27 cellular contexts compared by ENCODE assay signal in the genomic region with DNA sequence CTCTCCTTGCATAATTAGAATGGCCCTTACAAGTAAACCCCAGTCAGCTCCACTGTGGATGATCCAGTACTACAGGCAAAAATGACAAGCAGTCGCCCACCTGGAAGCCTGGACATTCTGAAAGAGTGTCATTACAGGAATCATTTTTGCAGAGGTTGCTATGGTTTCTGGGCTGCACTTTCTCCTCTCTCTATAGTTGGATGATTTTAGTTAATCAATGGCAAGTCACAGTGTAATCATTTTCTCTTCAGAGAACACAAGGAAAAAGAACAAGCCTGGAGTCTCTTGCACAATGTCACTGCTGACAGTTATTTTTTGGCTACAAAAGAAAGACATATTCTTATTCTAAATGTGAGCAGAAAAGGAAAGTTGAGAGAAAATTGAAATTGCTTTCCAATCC.
"Had no signal": no experiment of that assay in that cellular context is flagged by ENCODE, and none has a peak within 500 bp of the region (broad histone marks: within the 10 kb centered on the region; RNA-seq: fewer than 3 reads in every experiment).

No MANE protein-coding gene starts in this region.

- H3K36me3 ChIP-seq: colonic mucosa, lower lobe of right lung, sigmoid colon, thoracic aorta had no signal

- H3K9me3 ChIP-seq: colonic mucosa, lower lobe of right lung, sigmoid colon, thoracic aorta had no signal

- H3K27me3 Mint-ChIP-seq: activated CD8-positive, alpha-beta memory T cell treated with anti-CD3 and anti-CD28 coated beads, Interleukin-2, amount 10 ng/mL, durations not matched to agents 7 days and 5 days had no signal

- H3K9me3 Mint-ChIP-seq: activated T-helper 2 cell treated with anti-CD3 and anti-CD28 coated beads, Interferon-gamma antibody, Interleukin-2, Interleukin-4, amounts not matched to agents 10 μg/mL and 5 μg/mL and 100 μg/mL, durations not matched to agents 14 hours and 24 hours and 36 hours; T-helper 1 cell treated with Interleukin-12 subunit alpha and Interleukin-12 subunit beta and Interleukin-4 antibody, amounts not matched to agents 30 μg/mL and 1 μg/mL, for 36 hours had no signal

- DNase-seq: activated CD4-positive, alpha-beta T cell treated with anti-CD3 and anti-CD28 coated beads for 1 hour; activated CD8-positive, alpha-beta memory T cell treated with anti-CD3 and anti-CD28 coated beads, Interleukin-2, amount 10 ng/mL, durations not matched to agents 7 days and 5 days; activated CD8-positive, alpha-beta T cell treated with anti-CD3 and anti-CD28 coated beads, Interleukin-2, amount 10 ng/mL, durations not matched to agents 7 days and 5 days; activated naive CD4-positive, alpha-beta T cell; activated T-cell treated with anti-CD3 and anti-CD28 coated beads, Interleukin-2, amount 50 U/mL, for 48 hours; anterior cingulate cortex; cerebellar nuclear complex; colonic mucosa; effector CD8-positive, alpha-beta T cell; lower lobe of right lung; mesenchymal stem cell; naive thymus-derived CD8-positive, alpha-beta T cell; posterior cingulate gyrus; sigmoid colon; small intestine; stimulated activated CD4-positive, alpha-beta T cell treated with anti-CD3 and anti-CD28 coated beads, Interleukin-4, amount 100 ng/mL, for 24 hours; SW 1271; T-helper 9 cell; trophoblast cell had no signal

- H3K4me3 ChIP-seq: colonic mucosa, lower lobe of right lung, sigmoid colon, thoracic aorta had no signal

- H3K36me3 Mint-ChIP-seq: activated CD8-positive, alpha-beta memory T cell treated with anti-CD3 and anti-CD28 coated beads, Interleukin-2, amount 10 ng/mL, durations not matched to agents 7 days and 5 days; activated naive CD4-positive, alpha-beta T cell treated with anti-CD3 and anti-CD28 coated beads, Interleukin-2, amount 50 U/mL, for 72 hours; stimulated activated effector memory CD8-positive, alpha-beta T cell treated with anti-CD3 and anti-CD28 coated beads, Interleukin-12 subunit alpha, Interleukin-12 subunit beta, amount 100 ng/mL, for 72 hours; WTC11 had no signal

- H3K4me3 Mint-ChIP-seq: activated CD8-positive, alpha-beta memory T cell treated with anti-CD3 and anti-CD28 coated beads, Interleukin-2, amount 10 ng/mL, durations not matched to agents 7 days and 5 days; activated CD8-positive, alpha-beta T cell treated with anti-CD3 and anti-CD28 coated beads, Interleukin-2, amount 10 ng/mL, durations not matched to agents 7 days and 5 days; naive thymus-derived CD8-positive, alpha-beta T cell; stimulated activated effector memory CD8-positive, alpha-beta T cell treated with anti-CD3 and anti-CD28 coated beads, Interleukin-12 subunit alpha, Interleukin-12 subunit beta, amount 100 ng/mL, for 72 hours; stimulated activated naive CD8-positive, alpha-beta T cell treated with anti-CD3 and anti-CD28 coated beads, Interleukin-15, Interleukin-2, amounts not matched to agents 100 ng/mL and 50 ng/mL, for 24 hours; T-helper 1 cell treated with Interleukin-12 subunit alpha and Interleukin-12 subunit beta and Interleukin-4 antibody, amounts not matched to agents 30 μg/mL and 1 μg/mL, for 36 hours; WTC11 had no signal

- H3K27ac Mint-ChIP-seq: activated CD8-positive, alpha-beta memory T cell treated with anti-CD3 and anti-CD28 coated beads, Interleukin-2, amount 10 ng/mL, durations not matched to agents 7 days and 5 days; activated CD8-positive, alpha-beta T cell treated with anti-CD3 and anti-CD28 coated beads, Interleukin-2, amount 10 ng/mL, durations not matched to agents 7 days and 5 days; activated naive CD4-positive, alpha-beta T cell treated with anti-CD3 and anti-CD28 coated beads, Interleukin-2, amount 50 U/mL, for 72 hours; activated T-helper 2 cell treated with anti-CD3 and anti-CD28 coated beads, Interferon-gamma antibody, Interleukin-2, Interleukin-4, amounts not matched to agents 10 μg/mL and 5 μg/mL and 100 μg/mL, durations not matched to agents 14 hours and 24 hours and 36 hours; naive thymus-derived CD8-positive, alpha-beta T cell; stimulated activated effector memory CD8-positive, alpha-beta T cell treated with anti-CD3 and anti-CD28 coated beads, Interleukin-12 subunit alpha, Interleukin-12 subunit beta, amount 100 ng/mL, for 72 hours; stimulated activated naive CD8-positive, alpha-beta T cell treated with anti-CD3 and anti-CD28 coated beads, Interleukin-15, Interleukin-2, amounts not matched to agents 100 ng/mL and 50 ng/mL, for 24 hours; T-helper 1 cell treated with Interleukin-12 subunit alpha and Interleukin-12 subunit beta and Interleukin-4 antibody, amounts not matched to agents 30 μg/mL and 1 μg/mL, for 36 hours; WTC11 had no signal

- H3K4me1 Mint-ChIP-seq: activated CD8-positive, alpha-beta memory T cell treated with anti-CD3 and anti-CD28 coated beads, Interleukin-2, amount 10 ng/mL, durations not matched to agents 7 days and 5 days; naive thymus-derived CD8-positive, alpha-beta T cell; stimulated activated effector memory CD8-positive, alpha-beta T cell treated with anti-CD3 and anti-CD28 coated beads, Interleukin-12 subunit alpha, Interleukin-12 subunit beta, amount 100 ng/mL, for 72 hours had no signal

- H3K27me3 ChIP-seq: colonic mucosa, sigmoid colon had no signal

- H3K27ac ChIP-seq: colonic mucosa, epithelial cell of prostate, lower lobe of right lung, sigmoid colon, thoracic aorta had no signal

- H3K4me1 ChIP-seq: colonic mucosa, lower lobe of right lung, sigmoid colon had no signal
